In the genomic region with DNA sequence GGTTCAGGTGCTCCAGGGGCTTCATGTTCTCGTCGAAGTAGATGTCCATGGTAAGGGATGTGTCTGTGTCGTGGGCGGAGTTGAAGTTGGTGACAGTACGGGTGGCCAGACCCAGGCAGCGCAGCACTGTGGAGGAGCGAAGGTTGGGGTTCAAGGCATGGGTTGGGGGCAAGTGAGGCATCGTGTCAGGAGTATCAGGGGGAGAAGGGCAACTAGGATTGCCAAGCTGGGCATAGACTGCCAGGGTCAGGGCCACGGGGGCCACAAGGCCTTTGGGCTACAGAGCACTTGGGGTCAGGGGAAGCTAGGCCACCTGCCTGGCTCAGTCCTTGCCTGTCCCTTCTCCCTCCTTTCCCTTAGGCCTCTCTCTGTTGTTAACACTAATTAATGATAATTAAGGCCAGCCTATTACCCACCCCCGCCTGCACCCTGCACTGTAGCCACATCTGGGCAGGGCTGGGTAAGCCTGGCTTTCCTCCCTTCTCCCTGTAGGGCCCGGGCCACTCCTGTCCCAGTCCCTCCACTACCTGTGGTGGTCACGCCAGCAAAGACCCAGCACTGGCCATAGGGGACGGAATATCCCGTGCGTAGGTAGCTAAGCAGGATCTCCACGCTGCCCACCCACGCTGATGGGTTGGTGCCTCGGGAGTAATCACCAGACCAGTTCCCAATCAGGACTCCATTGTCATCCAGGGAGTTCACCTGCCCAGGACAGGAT, we compare ENCODE assay signal across 1 cellular context.
TF ChIP-seq lines count a peak whose summit lies in the region.

No MANE protein-coding gene starts in this region.

TF ChIP-seq in HepG2, 621 proteins besides CTCF, POLR2A, EP300 and RAD21:
- TF ChIP-seq, protein P1, sequence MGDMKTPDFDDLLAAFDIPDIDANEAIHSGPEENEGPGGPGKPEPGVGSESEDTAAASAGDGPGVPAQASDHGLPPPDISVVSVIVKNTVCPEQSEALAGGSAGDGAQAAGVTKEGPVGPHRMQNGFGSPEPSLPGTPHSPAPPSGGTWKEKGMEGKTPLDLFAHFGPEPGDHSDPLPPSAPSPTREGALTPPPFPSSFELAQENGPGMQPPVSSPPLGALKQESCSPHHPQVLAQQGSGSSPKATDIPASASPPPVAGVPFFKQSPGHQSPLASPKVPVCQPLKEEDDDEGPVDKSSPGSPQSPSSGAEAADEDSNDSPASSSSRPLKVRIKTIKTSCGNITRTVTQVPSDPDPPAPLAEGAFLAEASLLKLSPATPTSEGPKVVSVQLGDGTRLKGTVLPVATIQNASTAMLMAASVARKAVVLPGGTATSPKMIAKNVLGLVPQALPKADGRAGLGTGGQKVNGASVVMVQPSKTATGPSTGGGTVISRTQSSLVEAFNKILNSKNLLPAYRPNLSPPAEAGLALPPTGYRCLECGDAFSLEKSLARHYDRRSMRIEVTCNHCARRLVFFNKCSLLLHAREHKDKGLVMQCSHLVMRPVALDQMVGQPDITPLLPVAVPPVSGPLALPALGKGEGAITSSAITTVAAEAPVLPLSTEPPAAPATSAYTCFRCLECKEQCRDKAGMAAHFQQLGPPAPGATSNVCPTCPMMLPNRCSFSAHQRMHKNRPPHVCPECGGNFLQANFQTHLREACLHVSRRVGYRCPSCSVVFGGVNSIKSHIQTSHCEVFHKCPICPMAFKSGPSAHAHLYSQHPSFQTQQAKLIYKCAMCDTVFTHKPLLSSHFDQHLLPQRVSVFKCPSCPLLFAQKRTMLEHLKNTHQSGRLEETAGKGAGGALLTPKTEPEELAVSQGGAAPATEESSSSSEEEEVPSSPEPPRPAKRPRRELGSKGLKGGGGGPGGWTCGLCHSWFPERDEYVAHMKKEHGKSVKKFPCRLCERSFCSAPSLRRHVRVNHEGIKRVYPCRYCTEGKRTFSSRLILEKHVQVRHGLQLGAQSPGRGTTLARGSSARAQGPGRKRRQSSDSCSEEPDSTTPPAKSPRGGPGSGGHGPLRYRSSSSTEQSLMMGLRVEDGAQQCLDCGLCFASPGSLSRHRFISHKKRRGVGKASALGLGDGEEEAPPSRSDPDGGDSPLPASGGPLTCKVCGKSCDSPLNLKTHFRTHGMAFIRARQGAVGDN (CRISPR knock-in tag; IDR thresholded peaks at IDR 0.05) = peak; percentile 30
- TF ChIP-seq NFKB2 (CRISPR knock-in tag; IDR thresholded peaks at IDR 0.05; ENCODE audit: borderline replicate concordance) = 0 out of 2 replicates have a peak, but pooled peaks have one; percentile 45
- peak; percentile 33 for TF ChIP-seq NFIB (CRISPR knock-in tag; IDR thresholded peaks at IDR 0.05; ENCODE audit: borderline replicate concordance)
- TF ChIP-seq, protein P2, sequence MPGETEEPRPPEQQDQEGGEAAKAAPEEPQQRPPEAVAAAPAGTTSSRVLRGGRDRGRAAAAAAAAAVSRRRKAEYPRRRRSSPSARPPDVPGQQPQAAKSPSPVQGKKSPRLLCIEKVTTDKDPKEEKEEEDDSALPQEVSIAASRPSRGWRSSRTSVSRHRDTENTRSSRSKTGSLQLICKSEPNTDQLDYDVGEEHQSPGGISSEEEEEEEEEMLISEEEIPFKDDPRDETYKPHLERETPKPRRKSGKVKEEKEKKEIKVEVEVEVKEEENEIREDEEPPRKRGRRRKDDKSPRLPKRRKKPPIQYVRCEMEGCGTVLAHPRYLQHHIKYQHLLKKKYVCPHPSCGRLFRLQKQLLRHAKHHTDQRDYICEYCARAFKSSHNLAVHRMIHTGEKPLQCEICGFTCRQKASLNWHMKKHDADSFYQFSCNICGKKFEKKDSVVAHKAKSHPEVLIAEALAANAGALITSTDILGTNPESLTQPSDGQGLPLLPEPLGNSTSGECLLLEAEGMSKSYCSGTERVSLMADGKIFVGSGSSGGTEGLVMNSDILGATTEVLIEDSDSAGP (CRISPR knock-in tag; IDR thresholded peaks at IDR 0.05; ENCODE audit: borderline replicate concordance) = no peak
- TF ChIP-seq ZNF572 (CRISPR knock-in tag; IDR thresholded peaks at IDR 0.05) = 0 out of 2 replicates have a peak, but pooled peaks have one; percentile 19
- TF ChIP-seq NR3C1 (CRISPR knock-in tag; IDR thresholded peaks at IDR 0.05) = no peak
- TF ChIP-seq RXRA (CRISPR knock-in tag; IDR thresholded peaks at IDR 0.05) = peak; percentile 10; the same call in 1 of the 2 replicates
- no peak for TF ChIP-seq ZNF264 (CRISPR knock-in tag; IDR thresholded peaks at IDR 0.05)
